32 cellular contexts compared by ENCODE assay signal in genomic region chr10:124474502-124475070, GRCh38. TPM values are rescaled to one million over a fixed set of nuclear protein-coding genes. Genes with fewer than 3 reads are reported as not detected.
DNase-seq lines count a peak whose midpoint lies in the region; ATAC-seq, FAIRE-seq and TF ChIP-seq lines count a peak whose summit lies in the region.
"Had no signal": no experiment of that assay in that cellular context is flagged by ENCODE, and none has a peak within 500 bp of the region (broad histone marks: within the 10 kb centered on the region; RNA-seq: fewer than 3 reads in every experiment).

No MANE protein-coding gene starts in this region.

- peaks cover 2% of the 10 kb centered on the region for H3F3A ChIP-seq in GM23338 (replicated peaks; ENCODE audit: low read depth)

- CTCF ChIA-PET in H1 (lab: Charles Lee; ENCODE audit: partially characterized antibody) = interaction anchor here (0.6 to 2.4 kb wide), 3 partner anchors 56 to 349 kb away, joined by 3 to 9 read pairs (median 3); no protein-coding TSS in a partner anchor

- no peak overlapping the region for H2BK120ac ChIP-seq in H1 (replicated peaks; ENCODE audit: low read depth, low read length)

- peaks cover 41% of the 10 kb centered on the region for H3K4me1 Mint-ChIP-seq in GM23338
- H3K4me1 Mint-ChIP-seq: activated CD4-positive, alpha-beta memory T cell treated with anti-CD3 and anti-CD28 coated beads, Interleukin-2, amount 10 ng/mL, durations not matched to agents 7 days and 5 days; activated naive CD4-positive, alpha-beta T cell treated with anti-CD3 and anti-CD28 coated beads, Interleukin-2, amount 50 U/mL, for 24 hours; brain had no signal

- TF ChIP-seq POLR2A in H1 (IDR thresholded peaks at IDR 0.05; ENCODE audit: control extremely low read depth in 1 of 2, low read depth in 2 of 2, low read length in 2 of 2) = no peak

- 0 out of 2 replicates have a peak, but pooled peaks cover 2% of the 10 kb centered on the region for H3K23me2 ChIP-seq in H1 (ENCODE audit: low read depth, low read length)

- H3K79me1 ChIP-seq in H1 (ENCODE audit: low read depth, low read length) = peaks cover 3% of the 10 kb centered on the region; the same call in 1 of the 2 replicates

- H4K5ac ChIP-seq in H1 (ENCODE audit: insufficient read length, low read depth, low read length) = no peak overlapping the region

- H3K27ac Mint-ChIP-seq in GM23338 = 0 out of 2 replicates have a peak overlapping the region, but pooled peaks have one; percentile 30
- H3K27ac Mint-ChIP-seq: activated CD4-positive, alpha-beta memory T cell treated with anti-CD3 and anti-CD28 coated beads, Interleukin-2, amount 10 ng/mL, durations not matched to agents 7 days and 5 days; activated naive CD4-positive, alpha-beta T cell treated with anti-CD3 and anti-CD28 coated beads, Interleukin-2, amount 50 U/mL, for 24 hours; activated T-helper 2 cell treated with anti-CD3 and anti-CD28 coated beads, Interferon-gamma antibody, Interleukin-2, Interleukin-4, amounts not matched to agents 10 μg/mL and 5 μg/mL and 100 μg/mL, durations not matched to agents 14 hours and 24 hours and 36 hours; brain; dendritic cell treated with granulocyte-macrophage colony-stimulating factor and Interleukin-4, amounts not matched to agents 40 ng/mL and 50 ng/mL, for 4 days; progenitor cell of endocrine pancreas had no signal

- H3K4ac ChIP-seq in H1 (replicated peaks; ENCODE audit: insufficient read length, low read depth, low read length) = no peak overlapping the region

- POLR2A ChIA-PET in H1 (lab: Charles Lee; ENCODE audit: partially characterized antibody) = interaction anchor here (0.8 to 2.0 kb wide), 4 partner anchors 10 to 56 kb away, joined by 3 to 8 read pairs (median 4); partner anchors contain the start of gene OAT

- no peak overlapping the region for H2BK12ac ChIP-seq in H1 (ENCODE audit: low read depth, low read length)

- H3K18ac ChIP-seq in H1 (ENCODE audit: extremely low read depth, low read length) = no peak overlapping the region; the same call in 1 of the 2 replicates

- peaks cover 14% of the 10 kb centered on the region for H3K27me3 Mint-ChIP-seq in GM23338 (ENCODE audit: insufficient read depth, low read depth, poor library complexity)
- H3K27me3 Mint-ChIP-seq: activated CD4-positive, alpha-beta memory T cell treated with anti-CD3 and anti-CD28 coated beads, Interleukin-2, amount 10 ng/mL, durations not matched to agents 7 days and 5 days; activated naive CD4-positive, alpha-beta T cell treated with anti-CD3 and anti-CD28 coated beads, Interleukin-2, amount 50 U/mL, for 24 hours; brain; dendritic cell treated with granulocyte-macrophage colony-stimulating factor and Interleukin-4, amounts not matched to agents 40 ng/mL and 50 ng/mL, for 4 days; naive B cell; progenitor cell of endocrine pancreas had no signal

- H3K4me3 ChIP-seq in BLaER1 = no peak overlapping the region
- H3K4me3 ChIP-seq in GM23338 = no peak overlapping the region
- H3K4me3 ChIP-seq in H1 (ENCODE audit: extremely low read depth in 1 of 4, insufficient read depth in 2 of 4, low read depth in 3 of 4, low read length in 4 of 4) = no peak overlapping the region
- no peak overlapping the region for H3K4me3 ChIP-seq in BE2C (ENCODE audit: low read depth, low read length)
- H3K4me3 ChIP-seq: left lung, sigmoid colon, transverse colon had no signal

- H2AK5ac ChIP-seq in H1 (ENCODE audit: low read depth, low read length) = peak overlapping the region; percentile 61; the same call in 1 of the 2 replicates

- no peak for TF ChIP-seq RAD21 in H1 (IDR thresholded peaks at IDR 0.05 in 1 of 2, conservative IDR thresholded peaks at IDR 0.05 in 1 of 2; ENCODE audit: low read depth in 2 of 2, low read length in 2 of 2)

- no peak for TF ChIP-seq EP300 in H1 (IDR thresholded peaks at IDR 0.05; ENCODE audit: borderline replicate concordance in 1 of 2, low read depth in 2 of 2, low read length in 2 of 2)

- H3K4me1 ChIP-seq in BLaER1 (peaks cover 11% of the 10 kb centered on the region), GM23338 (ENCODE audit: insufficient read depth) (peaks cover 39% of the 10 kb centered on the region), H1 (replicated peaks in 1 of 4; ENCODE audit: control insufficient read depth in 3 of 4, insufficient read depth in 4 of 4, low read length in 3 of 4) (peaks cover 13 to 31% (median 23%) of the 10 kb centered on the region in 4 experiments), BE2C (no peaks in the 10 kb centered on the region)
- H3K4me1 ChIP-seq: left lung had no signal

- H3K9me3 Mint-ChIP-seq in GM23338 = no peaks in the 10 kb centered on the region
- H3K9me3 Mint-ChIP-seq: activated CD4-positive, alpha-beta memory T cell treated with anti-CD3 and anti-CD28 coated beads, Interleukin-2, amount 10 ng/mL, durations not matched to agents 7 days and 5 days; activated naive CD4-positive, alpha-beta T cell treated with anti-CD3 and anti-CD28 coated beads, Interleukin-2, amount 50 U/mL, for 24 hours; activated T-helper 2 cell treated with anti-CD3 and anti-CD28 coated beads, Interferon-gamma antibody, Interleukin-2, Interleukin-4, amounts not matched to agents 10 μg/mL and 5 μg/mL and 100 μg/mL, durations not matched to agents 14 hours and 24 hours and 36 hours; brain; dendritic cell treated with granulocyte-macrophage colony-stimulating factor and Interleukin-4, amounts not matched to agents 40 ng/mL and 50 ng/mL, for 4 days; naive B cell had no signal

- H3K56ac ChIP-seq in H1 (replicated peaks; ENCODE audit: insufficient read length, low read depth, low read length) = no peak overlapping the region

- H4K91ac ChIP-seq in H1 (replicated peaks; ENCODE audit: insufficient read length, low read length) = no peak overlapping the region

- TF ChIP-seq CTCF in GM23338 (conservative IDR thresholded peaks at IDR 0.05; ENCODE audit: low read depth in 2 of 2) (no peak), H1 (IDR thresholded peaks at IDR 0.05; ENCODE audit: control extremely low read depth in 1 of 3, insufficient read depth in 1 of 3, low read depth in 1 of 3, low read length in 3 of 3) (no peak), BE2C (IDR thresholded peaks at IDR 0.05; ENCODE audit: low read depth, low read length) (no peak)

- ATAC-seq in GM23338 = no peak
- ATAC-seq: left lung had no signal

- H4K20me1 ChIP-seq in BLaER1 (no peaks in the 10 kb centered on the region), GM23338 (replicated peaks; ENCODE audit: insufficient read depth) (no peaks in the 10 kb centered on the region), H1 (replicated peaks in 1 of 2; ENCODE audit: control insufficient read depth in 1 of 2, insufficient read depth in 2 of 2, low read length in 2 of 2) (no peaks in the 10 kb centered on the region)

- H3K36me3 Mint-ChIP-seq in GM23338 (ENCODE audit: low read depth) = no peaks in the 10 kb centered on the region; the same call in 2 of the 3 replicates
- H3K36me3 Mint-ChIP-seq: activated naive CD4-positive, alpha-beta T cell treated with anti-CD3 and anti-CD28 coated beads, Interleukin-2, amount 50 U/mL, for 24 hours; brain; naive B cell had no signal

- 78% methylated on average over 9 of the region's 9 CpGs; no CpG with 5 or more reads in 1 of the 2 experiments for WGBS in H1 (ENCODE audit: extremely low coverage in 1 of 2, insufficient coverage in 1 of 2, insufficient read length in 1 of 2, insufficient replicate concordance in 2 of 2, low coverage in 1 of 2, low lambda C conversion rate in 2 of 2, missing lambda C conversion rate in 1 of 2), 2 experiments

- no peaks in the 10 kb centered on the region for H3K9me2 ChIP-seq in GM23338 (ENCODE audit: insufficient read depth)

- H3K9me3 ChIP-seq in BLaER1 (no peaks in the 10 kb centered on the region), H1 (ENCODE audit: insufficient read depth in 2 of 2, low read depth in 1 of 2, low read length in 1 of 2) (no peaks in the 10 kb centered on the region), BE2C (no peaks in the 10 kb centered on the region)
- H3K9me3 ChIP-seq: left lung, sigmoid colon, transverse colon had no signal

- no peak for DNase-seq in GM23338 (ENCODE audit: low spot score)
- peak; percentile 64 for DNase-seq in NCI-H2107 treated with DMSO at 0.1 percent for 48 hours (lab: John Stamatoyannopoulos, UW; ENCODE audit: unreplicated experiment)
- DNase-seq in H1 (ENCODE audit: low read depth in 1 of 2, low spot score in 2 of 2) = no peak
- DNase-seq in BE2C = no peak
- no peak for DNase-seq in hypothalamus (lab: John Stamatoyannopoulos, UW)
- DNase-seq in inferior parietal cortex (ENCODE audit: extremely low spot score) = no peak
- no peak for DNase-seq in activated T-cell treated with anti-CD3 and anti-CD28 coated beads, Interleukin-2, amount 50 U/mL, for 48 hours
- DNase-seq: ACHN; activated CD4-positive, alpha-beta memory T cell treated with anti-CD3 and anti-CD28 coated beads, Interleukin-2, amount 10 ng/mL, durations not matched to agents 7 days and 5 days; amniotic stem cell; COR-L47; glutamatergic neuron; left lung; mesendoderm; naive B cell; NCI-H1092; NCI-H2029; NCI-H510A treated with DMSO at 0.1 percent for 48 hours; SHP77 treated with DMSO at 0.1 percent for 48 hours; sigmoid colon; stimulated activated CD4-positive, alpha-beta T cell treated with anti-CD3 and anti-CD28 coated beads, Interleukin-4, amount 100 ng/mL, for 24 hours; transverse colon had no signal

- no peak overlapping the region for H3K23ac ChIP-seq in H1 (ENCODE audit: insufficient read length)

- 0 out of 2 replicates have a peak overlapping the region, but pooled peaks have one; percentile 48 for H2BK20ac ChIP-seq in H1 (ENCODE audit: low read length)

- no peak overlapping the region for H3K14ac ChIP-seq in H1 (ENCODE audit: insufficient read length)

- H2BK5ac ChIP-seq in H1 (ENCODE audit: low read depth, low read length) = no peak overlapping the region

- H3K4me3 Mint-ChIP-seq in GM23338 = no peak overlapping the region
- H3K4me3 Mint-ChIP-seq: activated CD4-positive, alpha-beta memory T cell treated with anti-CD3 and anti-CD28 coated beads, Interleukin-2, amount 10 ng/mL, durations not matched to agents 7 days and 5 days; activated naive CD4-positive, alpha-beta T cell treated with anti-CD3 and anti-CD28 coated beads, Interleukin-2, amount 50 U/mL, for 24 hours; brain; dendritic cell treated with granulocyte-macrophage colony-stimulating factor and Interleukin-4, amounts not matched to agents 40 ng/mL and 50 ng/mL, for 4 days; naive B cell had no signal

- no peak overlapping the region for H4K8ac ChIP-seq in H1 (ENCODE audit: extremely low read depth, insufficient read depth, low read length)

- H3K4me2 ChIP-seq in BLaER1 (peak overlapping the region; percentile 58), GM23338 (no peak overlapping the region), H1 (ENCODE audit: insufficient read depth in 1 of 2, low read depth in 2 of 2, low read length in 2 of 2) (no peak overlapping the region)

- no peaks in the 10 kb centered on the region; the same call in none of the 2 replicates for H3K79me2 ChIP-seq in GM23338 (replicated peaks; ENCODE audit: insufficient read depth)
- H3K79me2 ChIP-seq in H1 (ENCODE audit: control insufficient read depth in 1 of 2, insufficient read depth in 2 of 2, low read length in 2 of 2) = no peaks in the 10 kb centered on the region

- H3K9ac ChIP-seq in BLaER1 = no peak overlapping the region
- no peak overlapping the region for H3K9ac ChIP-seq in H1 (replicated peaks in 1 of 4; ENCODE audit: extremely low read depth in 1 of 4, low read depth in 3 of 4, low read length in 3 of 4)

- peak overlapping the region; percentile 75; the same call in 1 of the 2 replicates for H2BK15ac ChIP-seq in H1 (ENCODE audit: low read length)

- H3K27ac ChIP-seq in BLaER1 (no peak overlapping the region), GM23338 (ENCODE audit: low read depth) (peak overlapping the region; percentile 32; the same call in 1 of the 2 replicates), H1 (ENCODE audit: low read depth, low read length) (no peak overlapping the region)
- H3K27ac ChIP-seq: left lung, sigmoid colon, transverse colon had no signal

- no peak overlapping the region for H2AFZ ChIP-seq in GM23338
- no peak overlapping the region for H2AFZ ChIP-seq in H1 (ENCODE audit: low read length)

- no peaks in the 10 kb centered on the region for H3K36me3 ChIP-seq in BLaER1
- H3K36me3 ChIP-seq in GM23338 (ENCODE audit: insufficient read depth) = no peaks in the 10 kb centered on the region
- 0 out of 8 replicates have a peak, but pooled peaks cover 0 to 3% (median 0%) of the 10 kb centered on the region in 4 experiments for H3K36me3 ChIP-seq in H1 (ENCODE audit: control insufficient read depth in 2 of 4, insufficient read depth in 4 of 4, low read length in 3 of 4)
- no peaks in the 10 kb centered on the region for H3K36me3 ChIP-seq in BE2C
- H3K36me3 ChIP-seq: left lung, sigmoid colon, transverse colon had no signal

- no peak for FAIRE-seq in H1 (lab: Jason Lieb, UNC)
- FAIRE-seq: G401.6, islet of Langerhans had no signal

- H3K27me3 ChIP-seq in BLaER1 (no peaks in the 10 kb centered on the region), GM23338 (ENCODE audit: insufficient read depth) (no peaks in the 10 kb centered on the region), H1 (replicated peaks in 1 of 4; ENCODE audit: control insufficient read depth in 3 of 4, extremely low read depth in 1 of 4, insufficient read depth in 3 of 4, low read length in 3 of 4) (no peaks in the 10 kb centered on the region), BE2C (no peaks in the 10 kb centered on the region)
- H3K27me3 ChIP-seq: left lung, sigmoid colon, transverse colon had no signal

RNA-seq across cellular contexts. Expression of gene LHPP, which starts 13.0 kb away (rescaled TPM):
- total RNA-seq in GM23338 (2014; rRNA removed; shearing (Covaris generic)) = 34.1 and 40.2 TPM in 2 replicates
- polyA plus RNA-seq in GM23338 (2016; fragmentation: Nextera tagmentation; extraction: Ambion mirVana) = 25.5 and 27.4 TPM in 2 replicates
- 26.0 and 27.5 TPM in 2 replicates for total RNA-seq in H1 (2021; fragmentation: NEBNext Ultra II Directional; extraction: Animal tissue kit (Norgen Biotek cat#: 25700))
- polyA plus RNA-seq in H1 (2011; rRNA removed) = 45.0 and 50.5 TPM in 2 replicates
- 39.2 TPM for polyA plus RNA-seq in H1 (2011; cell fraction: cytosol; rRNA removed)
- polyA plus RNA-seq in H1 (2011; cell fraction: nucleus; rRNA removed) = 40.4 TPM
- polyA plus RNA-seq in H1 (2012, experiment 1 of 2) = 20.9 to 42.0 TPM (median 37.2 TPM) in 4 replicates
- 36.6 TPM for polyA plus RNA-seq in H1 (2012, experiment 2 of 2)
- 18.9 TPM for polyA plus RNA-seq in H1 (2013, experiment 1 of 2)
- polyA plus RNA-seq in H1 (2013, experiment 2 of 2) = 18.9 TPM
- polyA minus RNA-seq in H1 (2011; rRNA and poly(A)+ RNA removed) = 19.6 and 21.2 TPM in 2 replicates
- 10.4 TPM for polyA minus RNA-seq in H1 (2011; cell fraction: cytosol; rRNA and poly(A)+ RNA removed)
- 24.9 TPM for polyA minus RNA-seq in H1 (2011; cell fraction: nucleus; rRNA and poly(A)+ RNA removed)
- polyA plus RNA-seq in BE2C (2012; ENCODE audit: insufficient read depth, insufficient read length, low read depth) = 1.9 TPM

RNA-seq across cellular contexts. Expression of gene NKX1-2, which starts 24.8 kb away (rescaled TPM):
- 37.0 and 39.4 TPM in 2 replicates for total RNA-seq in GM23338 (2014; rRNA removed; shearing (Covaris generic))
- 9.4 and 9.8 TPM in 2 replicates for polyA plus RNA-seq in GM23338 (2016; fragmentation: Nextera tagmentation; extraction: Ambion mirVana)
- total RNA-seq in H1 (2021; fragmentation: NEBNext Ultra II Directional; extraction: Animal tissue kit (Norgen Biotek cat#: 25700)) = 33.9 and 34.9 TPM in 2 replicates
- polyA plus RNA-seq in H1 (2011; rRNA removed) = 11.5 and 12.7 TPM in 2 replicates
- polyA plus RNA-seq in H1 (2011; cell fraction: cytosol; rRNA removed) = 17.0 TPM
- polyA plus RNA-seq in H1 (2011; cell fraction: nucleus; rRNA removed) = 9.4 TPM
- polyA plus RNA-seq in H1 (2012, experiment 1 of 2) = 17.0 to 28.5 TPM (median 22.6 TPM) in 4 replicates
- 25.6 TPM for polyA plus RNA-seq in H1 (2012, experiment 2 of 2)
- 22.8 TPM for polyA plus RNA-seq in H1 (2013, experiment 1 of 2)
- polyA plus RNA-seq in H1 (2013, experiment 2 of 2) = 23.9 TPM
- polyA minus RNA-seq in H1 (2011; rRNA and poly(A)+ RNA removed) = 18.1 and 19.2 TPM in 2 replicates
- polyA minus RNA-seq in H1 (2011; cell fraction: cytosol; rRNA and poly(A)+ RNA removed) = 29.8 TPM
- 15.2 TPM for polyA minus RNA-seq in H1 (2011; cell fraction: nucleus; rRNA and poly(A)+ RNA removed)
- not detected for polyA plus RNA-seq in BE2C (2012; ENCODE audit: insufficient read depth, insufficient read length, low read depth)
- total RNA-seq: activated CD4-positive, alpha-beta memory T cell treated with anti-CD3 and anti-CD28 coated beads, Interleukin-2, amount 10 ng/mL, durations not matched to agents 7 days and 5 days; activated T-helper 2 cell treated with anti-CD3 and anti-CD28 coated beads, Interferon-gamma antibody, Interleukin-2, Interleukin-4, amounts not matched to agents 10 μg/mL and 5 μg/mL and 100 μg/mL, durations not matched to agents 14 hours and 24 hours and 36 hours; left lung; progenitor cell of endocrine pancreas; sigmoid colon; T-helper 2 cell treated with Interferon-gamma antibody and Interleukin-4, amounts not matched to agents 100 ng/mL and 5 ng/mL, for 36 hours; transverse colon had no signal
- polyA plus RNA-seq: BJ, sigmoid colon had no signal

RNA-seq across cellular contexts. Expression of gene OAT, which starts 55.9 kb away (rescaled TPM):
- total RNA-seq in GM23338 (2014; rRNA removed; shearing (Covaris generic)) = 139 and 158 TPM in 2 replicates
- 131 and 136 TPM in 2 replicates for polyA plus RNA-seq in GM23338 (2016; fragmentation: Nextera tagmentation; extraction: Ambion mirVana)
- total RNA-seq in H1 (2021; fragmentation: NEBNext Ultra II Directional; extraction: Animal tissue kit (Norgen Biotek cat#: 25700)) = 121 TPM in 2 replicates
- polyA plus RNA-seq in H1 (2011; rRNA removed) = 40.3 and 67.8 TPM in 2 replicates
- 78.9 TPM for polyA plus RNA-seq in H1 (2011; cell fraction: cytosol; rRNA removed)
- polyA plus RNA-seq in H1 (2011; cell fraction: nucleus; rRNA removed) = 33.9 TPM
- polyA plus RNA-seq in H1 (2012, experiment 1 of 2) = 69.7 to 96.8 TPM (median 81.5 TPM) in 4 replicates
- polyA plus RNA-seq in H1 (2012, experiment 2 of 2) = 10.6 TPM
- polyA plus RNA-seq in H1 (2013, experiment 1 of 2) = 57.5 TPM
- 54.5 TPM for polyA plus RNA-seq in H1 (2013, experiment 2 of 2)
- polyA minus RNA-seq in H1 (2011; rRNA and poly(A)+ RNA removed) = 65.2 and 99.5 TPM in 2 replicates
- 42.3 TPM for polyA minus RNA-seq in H1 (2011; cell fraction: cytosol; rRNA and poly(A)+ RNA removed)
- 33.1 TPM for polyA minus RNA-seq in H1 (2011; cell fraction: nucleus; rRNA and poly(A)+ RNA removed)
- 30.0 TPM for polyA plus RNA-seq in BE2C (2012; ENCODE audit: insufficient read depth, insufficient read length, low read depth)
